Comparison of ENCODE assay signal across 35 cellular contexts in genomic region chr14:66244834-66245233, GRCh38.
"Had no signal": no experiment of that assay in that cellular context is flagged by ENCODE, and none has a peak within 500 bp of the region (broad histone marks: within the 10 kb centered on the region; RNA-seq: fewer than 3 reads in every experiment).

No MANE protein-coding gene starts in this region.

- H3K4me3 ChIP-seq: ascending aorta, cardiac muscle cell had no signal

- H3K4me1 Mint-ChIP-seq: activated B cell treated with CpG ODN at 0.5 μM for 24 hours; activated CD4-positive, alpha-beta T cell treated with anti-CD3 and anti-CD28 coated beads, Interleukin-2, amount 10 ng/mL, durations not matched to agents 24 days and 14 days; activated naive CD4-positive, alpha-beta T cell treated with anti-CD3 and anti-CD28 coated beads, Interleukin-2, amount 10 ng/mL, durations not matched to agents 7 days and 5 days; activated naive CD4-positive, alpha-beta T cell treated with anti-CD3 and anti-CD28 coated beads, Interleukin-2, amount 50 U/mL, for 24 hours; activated naive CD8-positive, alpha-beta T cell treated with anti-CD3 and anti-CD28 coated beads, Interleukin-2, amount 10 ng/mL, durations not matched to agents 7 days and 5 days; activated naive CD8-positive, alpha-beta T cell treated with anti-CD3 and anti-CD28 coated beads, Interleukin-2, amount 50 U/mL, for 24 hours had no signal

- H3K27ac ChIP-seq: ascending aorta, cardiac muscle cell, VCaP had no signal

- H3K9me3 Mint-ChIP-seq: activated B cell treated with CpG ODN at 0.5 μM for 24 hours; activated CD4-positive, alpha-beta memory T cell treated with anti-CD3 and anti-CD28 coated beads for 36 hours; activated CD4-positive, alpha-beta T cell treated with anti-CD3 and anti-CD28 coated beads, Interleukin-2, amount 10 ng/mL, durations not matched to agents 24 days and 14 days; activated CD8-positive, alpha-beta T cell treated with anti-CD3 and anti-CD28 coated beads for 36 hours; activated naive CD4-positive, alpha-beta T cell treated with anti-CD3 and anti-CD28 coated beads, Interleukin-2, amount 10 ng/mL, durations not matched to agents 7 days and 5 days; activated naive CD4-positive, alpha-beta T cell treated with anti-CD3 and anti-CD28 coated beads, Interleukin-2, amount 50 U/mL, for 24 hours; activated naive CD8-positive, alpha-beta T cell treated with anti-CD3 and anti-CD28 coated beads, Interleukin-2, amount 10 ng/mL, durations not matched to agents 7 days and 5 days; activated naive CD8-positive, alpha-beta T cell treated with anti-CD3 and anti-CD28 coated beads, Interleukin-2, amount 50 U/mL, for 24 hours; activated T-helper 2 cell treated with anti-CD3 and anti-CD28 coated beads, Interferon-gamma antibody, Interleukin-2, Interleukin-4, amounts not matched to agents 10 μg/mL and 5 μg/mL and 100 μg/mL, durations not matched to agents 14 hours and 24 hours and 36 hours; brain; T-helper 1 cell treated with Interleukin-12 subunit alpha and Interleukin-12 subunit beta and Interleukin-4 antibody, amounts not matched to agents 30 μg/mL and 1 μg/mL, for 36 hours; T-helper 2 cell treated with Interferon-gamma antibody and Interleukin-4, amounts not matched to agents 5 μg/mL and 100 μg/mL, for 36 hours had no signal

- H3K27me3 ChIP-seq: ascending aorta, cardiac muscle cell had no signal

- H3K27me3 Mint-ChIP-seq: activated B cell treated with CpG ODN at 0.5 μM for 24 hours; activated CD8-positive, alpha-beta T cell treated with anti-CD3 and anti-CD28 coated beads for 36 hours; activated naive CD4-positive, alpha-beta T cell treated with anti-CD3 and anti-CD28 coated beads, Interleukin-2, amount 50 U/mL, for 24 hours; activated naive CD8-positive, alpha-beta T cell treated with anti-CD3 and anti-CD28 coated beads, Interleukin-2, amount 50 U/mL, for 24 hours had no signal

- H3K27ac Mint-ChIP-seq: activated B cell treated with CpG ODN at 0.5 μM for 24 hours; activated CD4-positive, alpha-beta memory T cell treated with anti-CD3 and anti-CD28 coated beads for 36 hours; activated CD4-positive, alpha-beta T cell treated with anti-CD3 and anti-CD28 coated beads, Interleukin-2, amount 10 ng/mL, durations not matched to agents 24 days and 14 days; activated CD8-positive, alpha-beta T cell treated with anti-CD3 and anti-CD28 coated beads for 36 hours; activated naive CD4-positive, alpha-beta T cell treated with anti-CD3 and anti-CD28 coated beads, Interleukin-2, amount 10 ng/mL, durations not matched to agents 7 days and 5 days; activated naive CD4-positive, alpha-beta T cell treated with anti-CD3 and anti-CD28 coated beads, Interleukin-2, amount 50 U/mL, for 24 hours; activated naive CD8-positive, alpha-beta T cell; activated naive CD8-positive, alpha-beta T cell treated with anti-CD3 and anti-CD28 coated beads, Interleukin-2, amount 10 ng/mL, durations not matched to agents 7 days and 5 days; activated naive CD8-positive, alpha-beta T cell treated with anti-CD3 and anti-CD28 coated beads, Interleukin-2, amount 50 U/mL, for 24 hours; activated T-helper 2 cell treated with anti-CD3 and anti-CD28 coated beads, Interferon-gamma antibody, Interleukin-2, Interleukin-4, amounts not matched to agents 10 μg/mL and 5 μg/mL and 100 μg/mL, durations not matched to agents 14 hours and 24 hours and 36 hours; T-helper 1 cell treated with Interleukin-12 subunit alpha and Interleukin-12 subunit beta and Interleukin-4 antibody, amounts not matched to agents 30 μg/mL and 1 μg/mL, for 36 hours; T-helper 2 cell treated with Interferon-gamma antibody and Interleukin-4, amounts not matched to agents 5 μg/mL and 100 μg/mL, for 36 hours had no signal

- FAIRE-seq: bronchial epithelial cell, TTC549 had no signal

- H3K36me3 Mint-ChIP-seq: activated CD4-positive, alpha-beta memory T cell treated with anti-CD3 and anti-CD28 coated beads for 36 hours; activated naive CD4-positive, alpha-beta T cell treated with anti-CD3 and anti-CD28 coated beads, Interleukin-2, amount 10 ng/mL, durations not matched to agents 7 days and 5 days; activated naive CD4-positive, alpha-beta T cell treated with anti-CD3 and anti-CD28 coated beads, Interleukin-2, amount 50 U/mL, for 24 hours; activated naive CD8-positive, alpha-beta T cell; activated naive CD8-positive, alpha-beta T cell treated with anti-CD3 and anti-CD28 coated beads, Interleukin-2, amount 10 ng/mL, durations not matched to agents 7 days and 5 days; brain had no signal

- H3K4me3 Mint-ChIP-seq: activated B cell treated with CpG ODN at 0.5 μM for 24 hours; activated CD4-positive, alpha-beta memory T cell treated with anti-CD3 and anti-CD28 coated beads for 36 hours; activated CD4-positive, alpha-beta T cell treated with anti-CD3 and anti-CD28 coated beads, Interleukin-2, amount 10 ng/mL, durations not matched to agents 24 days and 14 days; activated CD8-positive, alpha-beta T cell treated with anti-CD3 and anti-CD28 coated beads for 36 hours; activated naive CD4-positive, alpha-beta T cell treated with anti-CD3 and anti-CD28 coated beads, Interleukin-2, amount 10 ng/mL, durations not matched to agents 7 days and 5 days; activated naive CD4-positive, alpha-beta T cell treated with anti-CD3 and anti-CD28 coated beads, Interleukin-2, amount 50 U/mL, for 24 hours; activated naive CD8-positive, alpha-beta T cell; activated naive CD8-positive, alpha-beta T cell treated with anti-CD3 and anti-CD28 coated beads, Interleukin-2, amount 10 ng/mL, durations not matched to agents 7 days and 5 days; activated naive CD8-positive, alpha-beta T cell treated with anti-CD3 and anti-CD28 coated beads, Interleukin-2, amount 50 U/mL, for 24 hours; brain; T-helper 1 cell treated with Interleukin-12 subunit alpha and Interleukin-12 subunit beta and Interleukin-4 antibody, amounts not matched to agents 30 μg/mL and 1 μg/mL, for 36 hours; T-helper 2 cell treated with Interferon-gamma antibody and Interleukin-4, amounts not matched to agents 5 μg/mL and 100 μg/mL, for 36 hours had no signal

- ATAC-seq: activated CD8-positive, alpha-beta T cell treated with anti-CD3 and anti-CD28 coated beads for 36 hours; activated naive CD8-positive, alpha-beta T cell treated with anti-CD3 and anti-CD28 coated beads, Interleukin-2, amount 50 U/mL, for 24 hours had no signal

- H3K9me3 ChIP-seq: ascending aorta had no signal

- DNase-seq: activated B cell treated with CpG ODN at 0.5 μM for 24 hours; activated CD4-positive, alpha-beta memory T cell treated with anti-CD3 and anti-CD28 coated beads for 36 hours; activated CD4-positive, alpha-beta T cell treated with anti-CD3 and anti-CD28 coated beads for 4 hours; activated CD4-positive, alpha-beta T cell treated with anti-CD3 and anti-CD28 coated beads, Interleukin-2, amount 10 ng/mL, durations not matched to agents 24 days and 14 days; activated CD4-positive, alpha-beta T cell treated with anti-CD3 and anti-CD28 coated beads, Interleukin-2, amount 50 U/mL, for 1 hour; activated CD4-positive, alpha-beta T cell treated with anti-CD3 and anti-CD28 coated beads, Interleukin-2, amount 50 U/mL, for 4 hours; activated CD4-positive, CD25-positive, alpha-beta regulatory T cell treated with anti-CD3 and anti-CD28 coated beads, Interleukin-2, amount 50 U/mL, for 72 hours; activated CD8-positive, alpha-beta memory T cell treated with anti-CD3 and anti-CD28 coated beads, Interleukin-2, amount 50 U/mL, for 4 hours; activated CD8-positive, alpha-beta T cell treated with anti-CD3 and anti-CD28 coated beads for 36 hours; activated effector memory CD4-positive, alpha-beta T cell treated with Interleukin-2 at 50 U/mL for 16 hours; activated gamma-delta T cell; activated naive CD4-positive, alpha-beta T cell treated with anti-CD3 and anti-CD28 coated beads, Interleukin-2, amount 10 ng/mL, durations not matched to agents 7 days and 5 days; activated naive CD4-positive, alpha-beta T cell treated with Interleukin-2 at 50 U/mL for 16 hours; activated naive CD8-positive, alpha-beta T cell treated with anti-CD3 and anti-CD28 coated beads, Interleukin-2, amount 10 ng/mL, durations not matched to agents 7 days and 5 days; activated naive CD8-positive, alpha-beta T cell treated with anti-CD3 and anti-CD28 coated beads, Interleukin-2, amount 50 U/mL, for 24 hours; activated T-cell treated with anti-CD3 and anti-CD28 coated beads for 4 hours; activated T-cell treated with anti-CD3 and anti-CD28 coated beads, Interleukin-2, amount 50 U/mL, for 1 hour; activated T-cell treated with anti-CD3 and anti-CD28 coated beads, Interleukin-2, amount 50 U/mL, for 48 hours; amygdala; anterior cingulate cortex; central memory CD4-positive, alpha-beta T cell; T-helper 1 cell; T-helper 2 cell; T-helper 9 cell had no signal

- H3K4me1 ChIP-seq: ascending aorta had no signal

- H3K36me3 ChIP-seq: ascending aorta, cardiac muscle cell had no signal
